19 cellular contexts compared by ENCODE assay signal in the genomic region with DNA sequence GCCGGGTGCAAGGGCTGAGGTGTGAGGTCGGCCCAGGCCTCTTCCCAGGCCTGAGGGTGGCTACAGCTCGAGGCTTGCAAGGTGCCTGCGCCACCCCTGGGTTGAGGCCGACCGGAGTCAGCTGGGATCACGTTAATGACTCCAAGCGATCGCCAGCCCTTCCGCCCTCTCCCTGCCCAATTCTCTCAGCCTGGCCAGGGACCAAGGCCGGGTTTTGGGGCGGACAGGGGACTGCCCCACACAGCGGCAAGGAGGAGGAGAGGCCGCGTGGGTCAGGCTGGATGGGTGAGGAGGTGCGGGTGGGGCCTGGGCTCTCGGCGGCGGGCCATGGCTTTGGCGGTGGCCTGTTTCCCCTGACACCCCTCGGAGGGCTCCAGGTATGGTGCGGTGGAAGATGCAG. TPM values are rescaled to one million over a fixed set of nuclear protein-coding genes. Genes with fewer than 3 reads are reported as not detected.
DNase-seq lines count a peak whose midpoint lies in the region; ATAC-seq and TF ChIP-seq lines count a peak whose summit lies in the region.
"Had no signal": no experiment of that assay in that cellular context is flagged by ENCODE, and none has a peak within 500 bp of the region (broad histone marks: within the 10 kb centered on the region; RNA-seq: fewer than 3 reads in every experiment).

No MANE protein-coding gene starts in this region.

- H2AFZ ChIP-seq in neural progenitor cell (replicated peaks), result no peak overlapping the region

- DNase-seq in activated T-cell treated with anti-CD3 and anti-CD28 coated beads, Interleukin-2, amount 50 U/mL, for 72 hours, result no peak
- DNase-seq in activated T-cell treated with anti-CD3 and anti-CD28 coated beads for 4 hours (no peak), neural progenitor cell (ENCODE audit: low spot score) (no peak), HEK293T (ENCODE audit: extremely low spot score) (no peak), AG08395 (ENCODE audit: low spot score) (no peak), foreskin keratinocyte (no peak)
- DNase-seq in central memory CD8-positive, alpha-beta T cell (ENCODE audit: low spot score in 2 of 2), result no peak
- DNase-seq: brain microvascular endothelial cell, cortex of kidney, GF-D8, left ventricle myocardium superior, mucosa of descending colon, NCI-H526, nucleus accumbens, SHP77 treated with DMSO at 0.1 percent for 48 hours, stomach, upper lobe of right lung had no signal

- peak overlapping the region; percentile 76 for H3K4me2 ChIP-seq in neural progenitor cell

- peaks cover 32% of the 10 kb centered on the region for H3F3A ChIP-seq in neural progenitor cell (ENCODE audit: low read depth)

- H3K27me3 ChIP-seq in neural progenitor cell, result peaks cover 80% of the 10 kb centered on the region
- peaks cover 49% of the 10 kb centered on the region for H3K27me3 ChIP-seq in foreskin keratinocyte

- TF ChIP-seq CTCF in HEK293 (tag by site-specific recombination; IDR thresholded peaks at IDR 0.05) (no peak), neural progenitor cell (IDR thresholded peaks at IDR 0.05) (no peak), foreskin keratinocyte (conservative IDR thresholded peaks at IDR 0.05) (no peak)

- CTCF ChIA-PET in HEK293 (lab: Yijun Ruan, JAX), result no interaction called here
- CTCF ChIA-PET in HEK293T (lab: Yijun Ruan, JAX), result no interaction called here

- no peak for ATAC-seq in activated T-cell treated with anti-CD3 and anti-CD28 coated beads, Interleukin-2, amount 50 U/mL, for 72 hours (replicated peaks in 1 of 2)
- no peak for ATAC-seq in central memory CD8-positive, alpha-beta T cell (replicated peaks; ENCODE audit: extremely low read depth, poor library complexity, severe bottlenecking)
- no peak for ATAC-seq in foreskin keratinocyte
- ATAC-seq: left ventricle myocardium superior, mucosa of descending colon, upper lobe of right lung had no signal

- H3K9ac ChIP-seq in neural progenitor cell, result no peak overlapping the region

- POLR2A ChIA-PET in HEK293 (lab: Yijun Ruan, JAX), result interaction anchor here (0.8 kb wide), 1 partner anchor 57 kb away, joined by 3 read pairs; the partner anchor contains the start of gene METTL26
- POLR2A ChIA-PET in HEK293T (lab: Yijun Ruan, JAX), result interaction anchor here (1.1 kb wide), 1 partner anchor 13 kb away, joined by 4 read pairs; the partner anchor contains the start of gene STUB1

- no peak overlapping the region for H3K27ac Mint-ChIP-seq in activated T-cell treated with anti-CD3 and anti-CD28 coated beads, Interleukin-2, amount 50 U/mL, for 72 hours
- no peak overlapping the region for H3K27ac Mint-ChIP-seq in central memory CD8-positive, alpha-beta T cell (ENCODE audit: low read depth)
- H3K27ac Mint-ChIP-seq in neural progenitor cell, result no peak overlapping the region

- H3K27ac ChIP-seq in HEK293 (ENCODE audit: extremely low read depth, low read depth, low read length) (no peak overlapping the region), neural progenitor cell (no peak overlapping the region), foreskin keratinocyte (no peak overlapping the region)
- H3K27ac ChIP-seq: brain microvascular endothelial cell, right atrium auricular region, stomach, upper lobe of right lung had no signal

- H3K4me3 ChIP-seq in HEK293 (ENCODE audit: low read depth, low read length) (no peak overlapping the region), neural progenitor cell (peak overlapping the region; percentile 44)
- H3K4me3 ChIP-seq: mucosa of descending colon, upper lobe of right lung had no signal

- H3K4me3 Mint-ChIP-seq in activated T-cell treated with anti-CD3 and anti-CD28 coated beads, Interleukin-2, amount 50 U/mL, for 72 hours, result peak overlapping the region; percentile 59 to 71
- peak overlapping the region; percentile 22 for H3K4me3 Mint-ChIP-seq in central memory CD8-positive, alpha-beta T cell
- peak overlapping the region; percentile 48 for H3K4me3 Mint-ChIP-seq in neural progenitor cell

- peaks cover 10% of the 10 kb centered on the region for H3K79me2 ChIP-seq in neural progenitor cell (ENCODE audit: low read depth)

- peaks cover 13% of the 10 kb centered on the region for H4K20me1 ChIP-seq in neural progenitor cell (ENCODE audit: low read depth)

- H3K4me1 ChIP-seq in HEK293 (ENCODE audit: control insufficient read depth, insufficient read depth, low read length) (no peaks in the 10 kb centered on the region), neural progenitor cell (peaks cover 8% of the 10 kb centered on the region), foreskin keratinocyte (no peaks in the 10 kb centered on the region)

- no peaks in the 10 kb centered on the region for H3K9me3 Mint-ChIP-seq in activated T-cell treated with anti-CD3 and anti-CD28 coated beads, Interleukin-2, amount 50 U/mL, for 72 hours
- H3K9me3 Mint-ChIP-seq in central memory CD8-positive, alpha-beta T cell, result peaks cover 5% of the 10 kb centered on the region
- H3K9me3 Mint-ChIP-seq in neural progenitor cell, result no peaks in the 10 kb centered on the region

- H3K36me3 ChIP-seq in HEK293 (ENCODE audit: control insufficient read depth in 2 of 2, insufficient read depth in 1 of 2, low read length in 2 of 2) (peaks cover 0 to 9% of the 10 kb centered on the region in 2 experiments; a peak in 1 of 3 replicates), neural progenitor cell (no peaks in the 10 kb centered on the region)
- H3K36me3 ChIP-seq: brain microvascular endothelial cell, right atrium auricular region, stomach, upper lobe of right lung had no signal

- H3K4me1 Mint-ChIP-seq in activated T-cell treated with anti-CD3 and anti-CD28 coated beads, Interleukin-2, amount 50 U/mL, for 72 hours (ENCODE audit: low read depth), result peaks cover 18% of the 10 kb centered on the region
- H3K4me1 Mint-ChIP-seq in central memory CD8-positive, alpha-beta T cell, result peaks cover 20% of the 10 kb centered on the region
- H3K4me1 Mint-ChIP-seq in neural progenitor cell, result peaks cover 16% of the 10 kb centered on the region

- H3K36me3 Mint-ChIP-seq in activated T-cell treated with anti-CD3 and anti-CD28 coated beads, Interleukin-2, amount 50 U/mL, for 72 hours (ENCODE audit: insufficient read depth in 2 of 2), result peaks cover 1% of the 10 kb centered on the region in 2 donors
- H3K36me3 Mint-ChIP-seq in central memory CD8-positive, alpha-beta T cell (ENCODE audit: insufficient read depth), result peaks cover 12% of the 10 kb centered on the region
- H3K36me3 Mint-ChIP-seq in neural progenitor cell, result no peaks in the 10 kb centered on the region

- H3K27me3 Mint-ChIP-seq in activated T-cell treated with anti-CD3 and anti-CD28 coated beads, Interleukin-2, amount 50 U/mL, for 72 hours (ENCODE audit: low read depth), result no peaks in the 10 kb centered on the region
- peaks cover 10% of the 10 kb centered on the region for H3K27me3 Mint-ChIP-seq in central memory CD8-positive, alpha-beta T cell
- H3K27me3 Mint-ChIP-seq in neural progenitor cell (ENCODE audit: insufficient read depth, low read depth), result peaks cover 36% of the 10 kb centered on the region

- H3K9me3 ChIP-seq in HEK293 (ENCODE audit: control insufficient read depth, insufficient read depth, low read depth, low read length) (no peaks in the 10 kb centered on the region), neural progenitor cell (ENCODE audit: low read depth) (no peaks in the 10 kb centered on the region)
- H3K9me3 ChIP-seq: mucosa of descending colon, right atrium auricular region, stomach, upper lobe of right lung had no signal

TF ChIP-seq in HEK293, 187 proteins besides CTCF, POLR2A, EP300 and RAD21 (continues in another document):
- TF ChIP-seq ZNF37A (tag by site-specific recombination; IDR thresholded peaks at IDR 0.05), result no peak

TF ChIP-seq in HEK293T, 16 proteins besides CTCF, POLR2A, EP300 and RAD21:
- TF ChIP-seq FOXM1 (IDR thresholded peaks at IDR 0.05; ENCODE audit: borderline replicate concordance), result no peak
- TF ChIP-seq LEF1 (IDR thresholded peaks at IDR 0.05; ENCODE audit: borderline replicate concordance), result no peak
TF ChIP-seq in HEK293T: peak in this region for 0.

RNA-seq across cellular contexts. Expression of gene WDR24, which starts 3.2 kb away (rescaled TPM):
- total RNA-seq in activated T-cell treated with anti-CD3 and anti-CD28 coated beads, Interleukin-2, amount 50 U/mL, for 72 hours, result 10 to 100 TPM; 20.5 to 22.9 TPM
- total RNA-seq in neural progenitor cell (ENCODE audit: low replicate concordance) (3.5 and 12.5 TPM in 2 replicates), foreskin keratinocyte (7.9 and 8.2 TPM in 2 replicates)
- polyA plus RNA-seq in foreskin keratinocyte, result 6.9 and 7.2 TPM in 2 replicates

RNA-seq across cellular contexts. Expression of gene JMJD8, which starts 9.2 kb away (rescaled TPM):
- total RNA-seq in activated T-cell treated with anti-CD3 and anti-CD28 coated beads, Interleukin-2, amount 50 U/mL, for 72 hours, result 10 to 100 TPM; 15.7 to 20.7 TPM
- 32.1 and 54.8 TPM in 2 replicates for total RNA-seq in neural progenitor cell (ENCODE audit: low replicate concordance)
- 42.3 and 45.9 TPM in 2 replicates for total RNA-seq in foreskin keratinocyte
- 48.0 and 58.7 TPM in 2 replicates for polyA plus RNA-seq in foreskin keratinocyte

RNA-seq across cellular contexts. Expression of gene FBXL16, which starts 12.2 kb away (rescaled TPM):
- 1 to 10 TPM; 8.8 TPM for total RNA-seq in activated T-cell treated with anti-CD3 and anti-CD28 coated beads, Interleukin-2, amount 50 U/mL, for 72 hours
- total RNA-seq in neural progenitor cell (ENCODE audit: low replicate concordance) (0.13 and 0.65 TPM in 2 replicates), foreskin keratinocyte (0.28 and 2.4 TPM in 2 replicates)
- polyA plus RNA-seq in foreskin keratinocyte, result 0.32 and 0.91 TPM in 2 replicates

RNA-seq across cellular contexts. Expression of gene STUB1, which starts 13.2 kb away (rescaled TPM):
- total RNA-seq in activated T-cell treated with anti-CD3 and anti-CD28 coated beads, Interleukin-2, amount 50 U/mL, for 72 hours, result 10 to 100 TPM; 53.6 to 70.4 TPM
- total RNA-seq in neural progenitor cell (ENCODE audit: low replicate concordance) (27.0 and 79.5 TPM in 2 replicates), foreskin keratinocyte (125 and 138 TPM in 2 replicates)
- 167 and 172 TPM in 2 replicates for polyA plus RNA-seq in foreskin keratinocyte

RNA-seq across cellular contexts. Expression of gene RHBDL1, which starts 17.9 kb away (rescaled TPM):
- total RNA-seq in activated T-cell treated with anti-CD3 and anti-CD28 coated beads, Interleukin-2, amount 50 U/mL, for 72 hours, result 1 to 10 TPM; 3.5 to 5.8 TPM
- total RNA-seq in neural progenitor cell (ENCODE audit: low replicate concordance), result 0.28 and 5.3 TPM in 2 replicates
- 1.3 and 2.0 TPM in 2 replicates for total RNA-seq in foreskin keratinocyte
- polyA plus RNA-seq in foreskin keratinocyte, result 1.6 and 3.0 TPM in 2 replicates
